In genomic region chr3:124886168-124887051, GRCh38 we compare ENCODE assay signal across 8 cellular contexts. TPM values are rescaled to one million over a fixed set of nuclear protein-coding genes. Genes with fewer than 3 reads are reported as not detected.
A peak's percentile ranks its signal among the peaks of the same experiment; 100 is the strongest.
DNase-seq lines count a peak whose midpoint lies in the region; ATAC-seq and TF ChIP-seq lines count a peak whose summit lies in the region.

No MANE protein-coding gene starts in this region.

- peaks cover 6% of the 10 kb centered on the region for H3K36me3 ChIP-seq in NT2/D1 (ENCODE audit: insufficient read depth, insufficient read length, low read length)

- peak overlapping the region; percentile 76 for H3K4me3 Mint-ChIP-seq in activated naive CD8-positive, alpha-beta T cell

- peak overlapping the region; percentile 11 for H3K4me3 ChIP-seq in GM12875 (ENCODE audit: low read depth, low read length)
- peak overlapping the region; percentile 71 for H3K4me3 ChIP-seq in NT2/D1 (ENCODE audit: insufficient read length, low read depth)

- no peaks in the 10 kb centered on the region for H3K36me3 Mint-ChIP-seq in activated naive CD8-positive, alpha-beta T cell

- H3K9me3 Mint-ChIP-seq in activated naive CD8-positive, alpha-beta T cell (ENCODE audit: low read depth): no peaks in the 10 kb centered on the region

- H3K9me3 ChIP-seq in NT2/D1 (ENCODE audit: insufficient read depth, low read length): no peaks in the 10 kb centered on the region

- ATAC-seq in left cardiac atrium (peak; percentile 54 to 65), GM18861 (IDR thresholded peaks at IDR 0.05; ENCODE audit: unreplicated experiment) (no peak), HG03342 (IDR thresholded peaks at IDR 0.05; ENCODE audit: unreplicated experiment) (no peak)

- H3K4me1 ChIP-seq in NT2/D1 (ENCODE audit: insufficient read depth, insufficient read length): peaks cover 4% of the 10 kb centered on the region

- intact Hi-C loops in left cardiac atrium (cut with DNase I): loop anchor here in 1 of 2 donors (10.0 kb wide), 1 partner anchor 52 kb away; no protein-coding TSS in a partner anchor

- H3K27me3 Mint-ChIP-seq in activated naive CD8-positive, alpha-beta T cell: peaks cover 23% of the 10 kb centered on the region

- peak overlapping the region; percentile 93 for H3K9ac ChIP-seq in NT2/D1 (ENCODE audit: insufficient read length, low read depth)

- peak; percentile 47 for DNase-seq in HCEC 1CT
- no peak for DNase-seq in NT2/D1 (ENCODE audit: low read depth, low spot score)
- peak; percentile 57 for DNase-seq in left cardiac atrium
- DNase-seq in pons (ENCODE audit: low spot score): peak; percentile 46

- no peaks in the 10 kb centered on the region for H3K27me3 ChIP-seq in NT2/D1 (ENCODE audit: insufficient read depth, insufficient read length)

- H3K4me1 Mint-ChIP-seq in activated naive CD8-positive, alpha-beta T cell (ENCODE audit: low read depth): peaks cover 5% of the 10 kb centered on the region

- no peak for TF ChIP-seq CTCF in GM12875 (IDR thresholded peaks at IDR 0.05; ENCODE audit: borderline replicate concordance, insufficient read depth, low read depth, low read length)

- H3K27ac Mint-ChIP-seq in activated naive CD8-positive, alpha-beta T cell: no peak overlapping the region

RNA-seq across cellular contexts. Expression of gene ITGB5, which starts 0.8 kb away (rescaled TPM):
- total RNA-seq in left cardiac atrium: 100 to 1,000 TPM in 1 of 2 donors, 10 to 100 TPM in 1; 86.1 to 119 TPM

RNA-seq across cellular contexts. Expression of gene MUC13, which starts 48.1 kb away (rescaled TPM):
- total RNA-seq in left cardiac atrium: not detected

Comparison
In these comparisons a context has a peak if more than half of its experiments do, and no peak if none do; other contexts are left out.
1. ATAC-seq: peak in left cardiac atrium (2 of 2); none in GM18861 (single experiment) and HG03342 (single experiment).